Comparison of ENCODE assay signal across 7 cellular contexts in the genomic region with DNA sequence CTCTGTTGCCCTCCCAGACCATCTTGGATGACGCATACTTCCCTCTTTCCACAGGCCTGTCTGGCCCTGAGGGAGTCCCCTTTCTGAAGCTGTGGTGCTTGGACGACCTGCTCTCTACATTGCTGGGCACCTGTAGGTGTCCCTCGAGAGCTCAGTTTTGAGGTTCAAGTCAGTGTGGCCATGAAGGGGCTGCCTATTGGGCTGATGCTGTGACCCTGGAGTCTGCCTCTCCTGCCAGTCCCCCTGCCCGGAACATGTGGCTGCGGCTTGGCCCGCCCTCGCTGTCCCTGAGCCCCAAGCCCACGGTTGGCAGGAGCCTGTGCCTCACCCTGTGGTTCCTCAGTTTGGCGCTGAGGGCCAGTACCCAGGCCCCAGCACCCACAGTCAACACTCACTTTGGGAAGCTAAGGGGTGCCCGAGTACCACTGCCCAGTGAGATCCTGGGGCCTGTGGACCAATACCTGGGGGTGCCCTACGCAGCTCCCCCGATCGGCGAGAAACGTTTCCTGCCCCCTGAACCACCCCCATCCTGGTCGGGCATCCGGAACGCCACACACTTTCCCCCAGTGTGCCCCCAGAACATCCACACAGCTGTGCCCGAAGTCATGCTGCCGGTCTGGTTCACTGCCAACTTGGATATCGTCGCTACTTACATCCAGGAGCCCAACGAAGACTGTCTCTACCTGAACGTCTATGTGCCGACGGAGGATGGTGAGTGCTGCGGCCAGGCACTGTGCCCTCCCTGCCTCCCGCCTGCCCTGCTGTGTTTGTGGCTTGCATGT.
DNase-seq lines count a peak whose midpoint lies in the region; ATAC-seq lines count a peak whose summit lies in the region.
"Had no signal": no experiment of that assay in that cellular context is flagged by ENCODE, and none has a peak within 500 bp of the region (broad histone marks: within the 10 kb centered on the region; RNA-seq: fewer than 3 reads in every experiment).

No MANE protein-coding gene starts in this region.

- ATAC-seq in GM21423 (IDR thresholded peaks at IDR 0.05; ENCODE audit: unreplicated experiment): no peak
- ATAC-seq in GM18870 (IDR thresholded peaks at IDR 0.05; ENCODE audit: unreplicated experiment): no peak

- peak; percentile 4 to 5 for DNase-seq in Kasumi-1 (lab: John Stamatoyannopoulos, UW)
- peak; percentile 12 for DNase-seq in left kidney (ENCODE audit: low read depth, low spot score)
- DNase-seq: activated B cell treated with CpG ODN at 0.5 μM for 24 hours; activated naive CD8-positive, alpha-beta T cell treated with anti-CD3 and anti-CD28 coated beads, Interleukin-2, amount 10 ng/mL, durations not matched to agents 7 days and 5 days; testis had no signal
